ENCODE assay signal across 19 cellular contexts in genomic region chr20:2741463-2741862, GRCh38. TPM values are rescaled to one million over a fixed set of nuclear protein-coding genes. Genes with fewer than 3 reads are reported as not detected.
DNase-seq lines count a peak whose midpoint lies in the region; ATAC-seq and TF ChIP-seq lines count a peak whose summit lies in the region.
"Had no signal": no experiment of that assay in that cellular context is flagged by ENCODE, and none has a peak within 500 bp of the region (broad histone marks: within the 10 kb centered on the region; RNA-seq: fewer than 3 reads in every experiment).

No MANE protein-coding gene starts in this region.

- no peaks in the 10 kb centered on the region for H3K4me1 ChIP-seq in prostate gland (replicated peaks)
- H3K4me1 ChIP-seq: HAP-1, sigmoid colon, uterus had no signal

- intact Hi-C loops in activated CD4-positive, alpha-beta T cell treated with anti-CD3 and anti-CD28 coated beads, Interleukin-2, amount 10 ng/mL, durations not matched to agents 24 days and 14 days (cut with micrococcal nuclease): no loop called here
- intact Hi-C loops in prostate gland (cut with DNase I): no loop called here

- H3K27ac Mint-ChIP-seq in activated CD4-positive, alpha-beta T cell treated with anti-CD3 and anti-CD28 coated beads, Interleukin-2, amount 10 ng/mL, durations not matched to agents 24 days and 14 days: peak overlapping the region; percentile 68
- H3K27ac Mint-ChIP-seq in activated T-helper 17 cell treated with anti-CD3 and anti-CD28 coated beads, Interleukin-2, amount 50 U/mL, for 72 hours: peak overlapping the region; percentile 51
- H3K27ac Mint-ChIP-seq: mesothelial cell of epicardium; stimulated activated naive B cell treated with anti-CD40 and anti-IgM and Interleukin-4, amounts not matched to agents 10 μg/mL and 1 μg/mL and 100 μg/mL, for 72 hours had no signal

- H3K27me3 Mint-ChIP-seq in activated CD4-positive, alpha-beta T cell treated with anti-CD3 and anti-CD28 coated beads, Interleukin-2, amount 10 ng/mL, durations not matched to agents 24 days and 14 days: peaks cover 11% of the 10 kb centered on the region
- no peaks in the 10 kb centered on the region for H3K27me3 Mint-ChIP-seq in activated T-helper 17 cell treated with anti-CD3 and anti-CD28 coated beads, Interleukin-2, amount 50 U/mL, for 72 hours

- ATAC-seq in activated T-helper 17 cell treated with anti-CD3 and anti-CD28 coated beads, Interleukin-2, amount 50 U/mL, for 72 hours (replicated peaks): peak; percentile 90

- no peaks in the 10 kb centered on the region for H3K36me3 ChIP-seq in prostate gland
- H3K36me3 ChIP-seq: HAP-1, sigmoid colon, uterus had no signal

- peaks cover 31% of the 10 kb centered on the region for H3K4me1 Mint-ChIP-seq in activated CD4-positive, alpha-beta T cell treated with anti-CD3 and anti-CD28 coated beads, Interleukin-2, amount 10 ng/mL, durations not matched to agents 24 days and 14 days
- H3K4me1 Mint-ChIP-seq in activated T-helper 17 cell treated with anti-CD3 and anti-CD28 coated beads, Interleukin-2, amount 50 U/mL, for 72 hours: peaks cover 23% of the 10 kb centered on the region

- H3K9me3 Mint-ChIP-seq in activated CD4-positive, alpha-beta T cell treated with anti-CD3 and anti-CD28 coated beads, Interleukin-2, amount 10 ng/mL, durations not matched to agents 24 days and 14 days: no peaks in the 10 kb centered on the region
- no peaks in the 10 kb centered on the region for H3K9me3 Mint-ChIP-seq in activated T-helper 17 cell treated with anti-CD3 and anti-CD28 coated beads, Interleukin-2, amount 50 U/mL, for 72 hours
- H3K9me3 Mint-ChIP-seq: mesothelial cell of epicardium; stimulated activated naive B cell treated with anti-CD40 and anti-IgM and Interleukin-4, amounts not matched to agents 10 μg/mL and 1 μg/mL and 100 μg/mL, for 72 hours had no signal

- peak overlapping the region; percentile 56 for H3K4me3 Mint-ChIP-seq in activated CD4-positive, alpha-beta T cell treated with anti-CD3 and anti-CD28 coated beads, Interleukin-2, amount 10 ng/mL, durations not matched to agents 24 days and 14 days
- peak overlapping the region; percentile 61 for H3K4me3 Mint-ChIP-seq in activated T-helper 17 cell treated with anti-CD3 and anti-CD28 coated beads, Interleukin-2, amount 50 U/mL, for 72 hours
- H3K4me3 Mint-ChIP-seq: mesothelial cell of epicardium; stimulated activated naive B cell treated with anti-CD40 and anti-IgM and Interleukin-4, amounts not matched to agents 10 μg/mL and 1 μg/mL and 100 μg/mL, for 72 hours had no signal

- H3K36me3 Mint-ChIP-seq in activated CD4-positive, alpha-beta T cell treated with anti-CD3 and anti-CD28 coated beads, Interleukin-2, amount 10 ng/mL, durations not matched to agents 24 days and 14 days (ENCODE audit: low read depth): no peaks in the 10 kb centered on the region
- no peaks in the 10 kb centered on the region for H3K36me3 Mint-ChIP-seq in activated T-helper 17 cell treated with anti-CD3 and anti-CD28 coated beads, Interleukin-2, amount 50 U/mL, for 72 hours (ENCODE audit: low read depth)
- H3K36me3 Mint-ChIP-seq: mesothelial cell of epicardium; stimulated activated naive B cell treated with anti-CD40 and anti-IgM and Interleukin-4, amounts not matched to agents 10 μg/mL and 1 μg/mL and 100 μg/mL, for 72 hours had no signal

- H3K4me3 ChIP-seq in Jurkat, Clone E6-1 (ENCODE audit: low read length): no peak overlapping the region
- no peak overlapping the region for H3K4me3 ChIP-seq in prostate gland
- H3K4me3 ChIP-seq: HAP-1, PC-9, sigmoid colon, uterus had no signal

- no peaks in the 10 kb centered on the region for H3K9me3 ChIP-seq in prostate gland
- H3K9me3 ChIP-seq: HAP-1, sigmoid colon, uterus had no signal

- TF ChIP-seq CTCF in GM10266 (IDR thresholded peaks at IDR 0.05; ENCODE audit: control insufficient read depth, insufficient read depth, low read depth, missing control alignments) (no peak), prostate gland (IDR thresholded peaks at IDR 0.05) (no peak)

- no peaks in the 10 kb centered on the region for H3K27me3 ChIP-seq in prostate gland (replicated peaks; ENCODE audit: insufficient read depth)
- H3K27me3 ChIP-seq: sigmoid colon, uterus had no signal

- WGBS in prostate gland: 31% methylated on average over 3 of the region's 3 CpGs

- peak; percentile 83 for DNase-seq in activated CD4-positive, alpha-beta T cell treated with anti-CD3 and anti-CD28 coated beads, Interleukin-2, amount 10 ng/mL, durations not matched to agents 24 days and 14 days
- DNase-seq in activated CD4-positive, alpha-beta T cell treated with anti-CD3 and anti-CD28 coated beads, Interleukin-2, amount 50 U/mL, for 48 hours: no peak
- peak; percentile 67 for DNase-seq in Jurkat, Clone E6-1 (ENCODE audit: low read depth, low spot score)
- DNase-seq in mucosa of gallbladder (ENCODE audit: low spot score): peak; percentile 9
- no peak for DNase-seq in GM10266 (ENCODE audit: extremely low spot score)
- DNase-seq in prostate gland (ENCODE audit: low spot score): no peak
- no peak for DNase-seq in NCI-H345 treated with DMSO at 0.1 percent for 48 hours (lab: John Stamatoyannopoulos, UW; ENCODE audit: unreplicated experiment)
- DNase-seq: GDM1; hippocampal formation; NCI-H2081; NCI-H69; PC-9; sigmoid colon; stimulated activated naive B cell treated with anti-CD40 and anti-IgM and Interleukin-4, amounts not matched to agents 10 μg/mL and 1 μg/mL and 100 μg/mL, for 72 hours; uterus had no signal

- no peak overlapping the region for H3K27ac ChIP-seq in prostate gland
- H3K27ac ChIP-seq: PC-9, sigmoid colon, uterus had no signal

- no peak for TF ChIP-seq POLR2A in prostate gland (IDR thresholded peaks at IDR 0.05)

RNA-seq across cellular contexts. Expression of gene EBF4, which starts 48.9 kb away (rescaled TPM):
- total RNA-seq in activated CD4-positive, alpha-beta T cell treated with anti-CD3 and anti-CD28 coated beads, Interleukin-2, amount 10 ng/mL, durations not matched to agents 24 days and 14 days: 7.3 and 7.6 TPM in 2 replicates
- 2.7 TPM for polyA plus RNA-seq in Jurkat, Clone E6-1 (2012; ENCODE audit: insufficient read depth, insufficient read length)
- 1 to 10 TPM; 3.6 to 4.9 TPM for total RNA-seq in activated T-helper 17 cell treated with anti-CD3 and anti-CD28 coated beads, Interleukin-2, amount 50 U/mL, for 72 hours
- total RNA-seq in mucosa of gallbladder (12.7 TPM), prostate gland (10 to 100 TPM; 48.9 to 58.8 TPM)
- total RNA-seq: HT1080 had no signal

RNA-seq across cellular contexts. Expression of gene CPXM1, which starts 59.0 kb away (rescaled TPM):
- total RNA-seq in activated CD4-positive, alpha-beta T cell treated with anti-CD3 and anti-CD28 coated beads, Interleukin-2, amount 10 ng/mL, durations not matched to agents 24 days and 14 days: 0.14 and 0.38 TPM in 2 replicates
- 102 TPM for polyA plus RNA-seq in Jurkat, Clone E6-1 (2012; ENCODE audit: insufficient read depth, insufficient read length)
- under 1 TPM; 0.63 to 0.69 TPM for total RNA-seq in activated T-helper 17 cell treated with anti-CD3 and anti-CD28 coated beads, Interleukin-2, amount 50 U/mL, for 72 hours
- total RNA-seq in mucosa of gallbladder (6.8 TPM), prostate gland (10 to 100 TPM in 1 of 2 donors, 1 to 10 TPM in 1; 7.4 to 35.5 TPM)
- total RNA-seq: HT1080, PC-9 had no signal

Comparison
In these comparisons a context has a peak if more than half of its experiments do, and no peak if none do; other contexts are left out.
1. DNase-seq: peak in activated CD4-positive, alpha-beta T cell treated with anti-CD3 and anti-CD28 coated beads, Interleukin-2, amount 10 ng/mL, durations not matched to agents 24 days and 14 days (single experiment), Jurkat, Clone E6-1 (single experiment) and mucosa of gallbladder (single experiment); none in activated CD4-positive, alpha-beta T cell treated with anti-CD3 and anti-CD28 coated beads, Interleukin-2, amount 50 U/mL, for 48 hours (0 of 2), GM10266 (single experiment), prostate gland (single experiment) and NCI-H345 treated with DMSO at 0.1 percent for 48 hours (single experiment).